ENCODE assay signal across 21 cellular contexts in the genomic region with DNA sequence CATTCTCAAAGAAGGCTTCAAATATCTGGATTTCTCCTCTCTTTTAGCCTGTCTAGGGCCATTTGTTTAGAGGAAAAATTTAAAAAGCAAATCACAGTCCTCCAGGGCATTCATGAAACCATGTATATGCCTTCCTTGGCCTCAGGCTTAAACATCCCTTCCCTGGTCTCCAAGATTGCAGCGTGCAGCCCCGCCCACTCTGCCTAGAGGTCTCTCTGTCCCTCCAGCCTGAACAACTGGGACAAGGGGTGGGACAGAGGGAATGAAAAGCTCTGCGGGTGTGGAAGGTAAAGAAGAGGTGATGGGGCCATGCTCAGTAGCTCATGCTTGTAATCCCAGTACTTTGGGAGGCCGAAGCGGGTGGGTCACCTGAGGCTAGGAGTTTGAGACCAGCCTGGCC. TPM values are rescaled to one million over a fixed set of nuclear protein-coding genes. Genes with fewer than 3 reads are reported as not detected.
DNase-seq lines count a peak whose midpoint lies in the region; ATAC-seq, FAIRE-seq and TF ChIP-seq lines count a peak whose summit lies in the region.
"Had no signal": no experiment of that assay in that cellular context is flagged by ENCODE, and none has a peak within 500 bp of the region (broad histone marks: within the 10 kb centered on the region; RNA-seq: fewer than 3 reads in every experiment).

No MANE protein-coding gene starts in this region.

- H3K27ac Mint-ChIP-seq in T-helper 17 cell = peak overlapping the region; percentile 21
- H3K27ac Mint-ChIP-seq: CD4-positive, CD25-positive, alpha-beta regulatory T cell; HFFc6 had no signal

- no peak overlapping the region for H2AFZ ChIP-seq in osteoblast (ENCODE audit: low read length)
- H2AFZ ChIP-seq in mammary epithelial cell (ENCODE audit: low read depth, low read length) = no peak overlapping the region

- in situ Hi-C loops in mammary epithelial cell (cut with MboI; ENCODE audit: low sequenced_read_pairs in 2 of 2) = no loop called here

- dilution Hi-C loops in mammary epithelial cell (cut with HindIII; ENCODE audit: low sequenced_read_pairs) = no loop called here

- WGBS in mammary epithelial cell (ENCODE audit: low coverage, missing lambda C conversion rate) = 70% methylated on average over 4 of the region's 5 CpGs

- H3K27me3 ChIP-seq in osteoblast (ENCODE audit: insufficient read depth, low read length) = peaks cover 3% of the 10 kb centered on the region
- no peaks in the 10 kb centered on the region for H3K27me3 ChIP-seq in mammary epithelial cell (ENCODE audit: insufficient read depth, low read length)
- H3K27me3 ChIP-seq: BLaER1 had no signal

- H3K36me3 ChIP-seq in kidney (ENCODE audit: control insufficient read depth in 1 of 2, insufficient read depth in 2 of 2, low read length in 2 of 2) = no peaks in the 10 kb centered on the region
- no peaks in the 10 kb centered on the region for H3K36me3 ChIP-seq in osteoblast (ENCODE audit: insufficient read depth, low read length)
- no peaks in the 10 kb centered on the region for H3K36me3 ChIP-seq in mammary epithelial cell (ENCODE audit: insufficient read depth, low read length)
- H3K36me3 ChIP-seq: BLaER1 had no signal

- H3K4me1 Mint-ChIP-seq in T-helper 17 cell = peaks cover 3% of the 10 kb centered on the region

- H3K4me1 ChIP-seq in kidney (ENCODE audit: control insufficient read depth in 1 of 2, insufficient read depth in 1 of 2, low read depth in 1 of 2, low read length in 2 of 2) = no peaks in the 10 kb centered on the region
- no peaks in the 10 kb centered on the region for H3K4me1 ChIP-seq in osteoblast (ENCODE audit: insufficient read depth, low read length)
- no peaks in the 10 kb centered on the region for H3K4me1 ChIP-seq in mammary epithelial cell (ENCODE audit: insufficient read depth, low read length)

- H3K9me3 ChIP-seq in T-helper 17 cell (ENCODE audit: control insufficient read depth, low read length, poor library complexity, severe bottlenecking) (no peaks in the 10 kb centered on the region), kidney (ENCODE audit: control insufficient read depth in 1 of 2, low read length in 2 of 2) (no peaks in the 10 kb centered on the region), osteoblast (ENCODE audit: low read depth, low read length) (no peaks in the 10 kb centered on the region), mammary epithelial cell (replicated peaks; ENCODE audit: insufficient read depth, low read length) (no peaks in the 10 kb centered on the region)
- H3K9me3 ChIP-seq: BLaER1 had no signal

- TF ChIP-seq CTCF in kidney (IDR thresholded peaks at IDR 0.05; ENCODE audit: borderline replicate concordance, extremely low read depth, insufficient read depth) (no peak), osteoblast (IDR thresholded peaks at IDR 0.05; ENCODE audit: extremely low read depth, low read depth, low read length) (no peak), mammary epithelial cell (conservative IDR thresholded peaks at IDR 0.05 in 1 of 2, IDR thresholded peaks at IDR 0.05 in 1 of 2; ENCODE audit: extremely low read depth in 1 of 2, insufficient read depth in 1 of 2, low read depth in 1 of 2, low read length in 2 of 2) (no peak)

- no peaks in the 10 kb centered on the region for H3K79me2 ChIP-seq in osteoblast (ENCODE audit: insufficient read depth, low read length)
- H3K79me2 ChIP-seq in mammary epithelial cell (ENCODE audit: insufficient read depth, low read length) = no peaks in the 10 kb centered on the region

- H3K4me3 Mint-ChIP-seq in T-helper 17 cell = no peak overlapping the region
- H3K4me3 Mint-ChIP-seq: CD4-positive, CD25-positive, alpha-beta regulatory T cell; HFFc6 had no signal

- no peaks in the 10 kb centered on the region for H4K20me1 ChIP-seq in osteoblast (ENCODE audit: insufficient read depth, low read length)
- no peaks in the 10 kb centered on the region for H4K20me1 ChIP-seq in mammary epithelial cell (ENCODE audit: insufficient read depth, low read length)
- H4K20me1 ChIP-seq: BLaER1 had no signal

- peaks cover 3% of the 10 kb centered on the region for H3K36me3 Mint-ChIP-seq in T-helper 17 cell (ENCODE audit: low read depth)
- H3K36me3 Mint-ChIP-seq: CD4-positive, CD25-positive, alpha-beta regulatory T cell had no signal

- H3K27me3 Mint-ChIP-seq in T-helper 17 cell = no peaks in the 10 kb centered on the region
- H3K27me3 Mint-ChIP-seq: CD4-positive, CD25-positive, alpha-beta regulatory T cell had no signal

- DNase-seq in ELF-1 (ENCODE audit: low read depth, low spot score) = peak; percentile 76
- DNase-seq in T-helper 17 cell = no peak
- DNase-seq in kidney = peak; percentile 8
- DNase-seq in osteoblast (ENCODE audit: insufficient read length, low spot score, missing footprints) = peak; percentile 8
- DNase-seq in mammary epithelial cell = no peak
- DNase-seq in left ventricle myocardium superior = no peak
- DNase-seq in stimulated activated naive CD4-positive, alpha-beta T cell treated with Interleukin-2 at 50 U/mL for 16 hours (lab: John Stamatoyannopoulos, UW) = no peak
- no peak for DNase-seq in DMS153 treated with DMSO at 0.1 percent for 48 hours (lab: John Stamatoyannopoulos, UW; ENCODE audit: unreplicated experiment)
- DNase-seq: 8988T; AML-193; CD4-positive, CD25-positive, alpha-beta regulatory T cell; DMS 273 treated with DMSO at 0.1 percent for 48 hours; DMS79; HCEC 1CT; HFFc6 had no signal

- FAIRE-seq in kidney (lab: Jason Lieb, UNC) = no peak
- FAIRE-seq: G401.6, GM12891, GM19239, HepG2, HTR-8/SVneo had no signal

- H3K9ac ChIP-seq in kidney (ENCODE audit: low read length in 2 of 2) (no peak overlapping the region), mammary epithelial cell (ENCODE audit: insufficient read depth, low read length) (no peak overlapping the region)
- H3K9ac ChIP-seq: BLaER1 had no signal

- ATAC-seq in T-helper 17 cell (no peak), left ventricle myocardium superior (no peak)
- ATAC-seq: HepG2 had no signal

- intact Hi-C loops in kidney (cut with DNase I) = no loop called here
- intact Hi-C loops in mammary epithelial cell (cut with micrococcal nuclease) = no loop called here
- intact Hi-C loops in left ventricle myocardium superior (cut with micrococcal nuclease) = no loop called here

- H3K4me2 ChIP-seq in osteoblast (ENCODE audit: insufficient read depth, low read length) (no peak overlapping the region), mammary epithelial cell (ENCODE audit: insufficient read depth, low read depth, low read length) (no peak overlapping the region)
- H3K4me2 ChIP-seq: BLaER1 had no signal

- CTCF ChIA-PET in mammary epithelial cell (lab: Charles Lee; ENCODE audit: low non-redundant PET) = no interaction called here

- H3K4me3 ChIP-seq in kidney (ENCODE audit: low read length in 2 of 2) (no peak overlapping the region), osteoblast (ENCODE audit: insufficient read depth, low read length) (no peak overlapping the region), mammary epithelial cell (replicated peaks in 1 of 3; ENCODE audit: insufficient read depth in 1 of 3, low read depth in 2 of 3, low read length in 3 of 3) (no peak overlapping the region)
- H3K4me3 ChIP-seq: BLaER1 had no signal

- H3K27ac ChIP-seq in kidney (ENCODE audit: low read depth in 2 of 2, low read length in 2 of 2) (no peak overlapping the region), osteoblast (ENCODE audit: low read depth, low read length) (no peak overlapping the region), mammary epithelial cell (ENCODE audit: insufficient read depth, low read depth, low read length) (no peak overlapping the region)
- H3K27ac ChIP-seq: BLaER1 had no signal

- no TSS peak for BruUV-seq in mammary epithelial cell (replicated peaks; lab: Mats Ljungman, UMichigan)

RNA-seq across cellular contexts. Expression of gene CBFA2T2, which starts 9.8 kb away (rescaled TPM):
- total RNA-seq in T-helper 17 cell (10 to 100 TPM; 26.6 to 29.5 TPM), kidney (17.3 TPM), osteoblast (10.3 and 11.2 TPM in 2 replicates), mammary epithelial cell (10 to 100 TPM; 10.5 to 13.7 TPM), left ventricle myocardium superior (10.2 TPM)
- polyA plus RNA-seq in kidney (ENCODE audit: insufficient read depth, low read depth, low replicate concordance) (5.5 TPM), mammary epithelial cell (6.0 TPM)
- 14.1 TPM for polyA minus RNA-seq in mammary epithelial cell

RNA-seq across cellular contexts. Expression of gene SNTA1, which starts 36.5 kb away (rescaled TPM):
- total RNA-seq in T-helper 17 cell (1 to 10 TPM; 5.6 to 6.6 TPM), kidney (12.2 TPM), osteoblast (27.1 and 27.5 TPM in 2 replicates), mammary epithelial cell (10 to 100 TPM in 1 of 2 donors, 1 to 10 TPM in 1; 9.4 to 11.7 TPM), left ventricle myocardium superior (226 TPM)
- polyA plus RNA-seq in kidney (ENCODE audit: insufficient read depth, low read depth, low replicate concordance) (53.6 TPM), mammary epithelial cell (8.1 TPM)
- polyA minus RNA-seq in mammary epithelial cell = 10.4 TPM

Comparison
In these comparisons a context has a peak if more than half of its experiments do, and no peak if none do; other contexts are left out.
1. DNase-seq: peak in ELF-1 (single experiment), kidney (single experiment) and osteoblast (single experiment); none in T-helper 17 cell (0 of 3), mammary epithelial cell (single experiment), left ventricle myocardium superior (single experiment), stimulated activated naive CD4-positive, alpha-beta T cell treated with Interleukin-2 at 50 U/mL for 16 hours (single experiment) and DMS153 treated with DMSO at 0.1 percent for 48 hours (single experiment).